8 cellular contexts compared by ENCODE assay signal in the genomic region with DNA sequence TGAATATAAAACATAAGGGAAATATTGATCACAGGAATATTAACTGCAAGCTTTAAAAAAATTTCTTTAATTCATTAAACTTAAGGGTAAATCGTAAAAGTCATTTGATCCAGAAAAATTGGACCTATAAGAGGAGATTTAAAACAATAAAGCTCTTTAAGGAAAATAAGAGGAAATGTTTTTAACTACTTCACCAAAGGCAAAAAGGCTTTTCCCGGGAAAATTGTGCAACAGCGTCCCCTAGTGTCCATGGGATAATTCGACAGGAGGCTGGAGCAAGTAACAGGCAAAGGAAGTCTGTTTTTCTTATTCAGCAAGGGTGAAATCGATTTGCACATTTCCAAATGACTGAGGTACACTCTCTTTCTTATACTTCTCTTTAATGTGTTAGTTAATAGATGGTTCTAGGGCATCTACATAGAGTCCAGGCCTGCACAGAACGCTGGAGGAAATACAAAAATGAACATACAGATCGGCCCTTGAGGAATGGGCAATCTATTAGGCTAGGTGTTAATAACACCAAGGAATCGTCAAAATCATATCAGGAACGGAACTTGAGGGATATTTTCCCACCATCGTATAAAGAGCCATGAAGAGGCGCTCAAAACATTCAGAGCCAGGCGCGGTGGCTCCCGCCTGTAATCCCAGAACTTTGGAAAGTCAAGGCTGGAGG.
A peak's percentile ranks its signal among the peaks of the same experiment; 100 is the strongest.
DNase-seq lines count a peak whose midpoint lies in the region; ATAC-seq and TF ChIP-seq lines count a peak whose summit lies in the region.

No MANE protein-coding gene starts in this region.

- TF ChIP-seq CTCF in RWPE2 (IDR thresholded peaks at IDR 0.05; ENCODE audit: poor library complexity, severe bottlenecking) (peak; percentile 96), esophagus muscularis mucosa (IDR thresholded peaks at IDR 0.05) (peak; percentile 59 to 78 (median 69)), osteoblast (IDR thresholded peaks at IDR 0.05; ENCODE audit: extremely low read depth, low read depth, low read length) (peak; percentile 72)

- no peak overlapping the region for H3K27ac Mint-ChIP-seq in CD4-positive, alpha-beta memory T cell

- H3K9me3 Mint-ChIP-seq in CD4-positive, alpha-beta memory T cell, result peaks cover 0 to 3% (median 0%) of the 10 kb centered on the region in 8 donors

- intact Hi-C loops in esophagus muscularis mucosa (cut with DNase I), result no loop called here
- intact Hi-C loops in CD4-positive, alpha-beta memory T cell (cut with micrococcal nuclease), result no loop called here

- H3K4me2 ChIP-seq in osteoblast (ENCODE audit: insufficient read depth, low read length), result no peak overlapping the region

- POLR2A ChIA-PET in CD4-positive, alpha-beta memory T cell (lab: Charles Lee; ENCODE audit: partially characterized antibody), result no interaction called here

- H3K4me1 Mint-ChIP-seq in CD4-positive, alpha-beta memory T cell, result no peaks in the 10 kb centered on the region

- H3K4me3 Mint-ChIP-seq in CD4-positive, alpha-beta memory T cell, result peak overlapping the region in 1 of 8 donors; percentile 69

- H3K36me3 Mint-ChIP-seq in CD4-positive, alpha-beta memory T cell, result no peaks in the 10 kb centered on the region

- H3K27me3 Mint-ChIP-seq in CD4-positive, alpha-beta memory T cell, result peaks cover 5 to 6% of the 10 kb centered on the region in 2 donors

- no peak for TF ChIP-seq EP300 in esophagus muscularis mucosa (IDR thresholded peaks at IDR 0.05)

- H2AFZ ChIP-seq in osteoblast (ENCODE audit: low read length), result no peak overlapping the region

- H3K9me3 ChIP-seq in RWPE2 (ENCODE audit: severe bottlenecking) (no peaks in the 10 kb centered on the region), esophagus muscularis mucosa (no peaks in the 10 kb centered on the region), osteoblast (ENCODE audit: low read depth, low read length) (no peaks in the 10 kb centered on the region)
- H3K9me3 ChIP-seq in CD4-positive, alpha-beta memory T cell (ENCODE audit: control insufficient read depth in 1 of 2, low read length in 2 of 2), result no peaks in the 10 kb centered on the region

- H3K27ac ChIP-seq in RWPE2 (ENCODE audit: poor library complexity, severe bottlenecking) (no peak overlapping the region), esophagus muscularis mucosa (replicated peaks in 1 of 4) (no peak overlapping the region), osteoblast (ENCODE audit: low read depth, low read length) (no peak overlapping the region)
- H3K27ac ChIP-seq in CD4-positive, alpha-beta memory T cell (ENCODE audit: low read depth, low read length), result no peak overlapping the region

- no peaks in the 10 kb centered on the region for H3K79me2 ChIP-seq in osteoblast (ENCODE audit: insufficient read depth, low read length)

- no peak for TF ChIP-seq POLR2A in esophagus muscularis mucosa (IDR thresholded peaks at IDR 0.05; ENCODE audit: low read depth)

- 45% methylated on average over 14 of the region's 14 CpGs for WGBS in esophagus muscularis mucosa

- ATAC-seq in RWPE2 (ENCODE audit: low read depth) (0 out of 3 replicates have a peak, but pooled peaks have one; percentile 29), GM19035 (IDR thresholded peaks at IDR 0.05; ENCODE audit: unreplicated experiment) (no peak)

- no peaks in the 10 kb centered on the region for H3K27me3 ChIP-seq in RWPE2 (ENCODE audit: insufficient read depth, poor library complexity, severe bottlenecking)
- H3K27me3 ChIP-seq in esophagus muscularis mucosa, result peaks cover 0 to 13% (median 0%) of the 10 kb centered on the region in 4 donors
- H3K27me3 ChIP-seq in osteoblast (ENCODE audit: insufficient read depth, low read length), result no peaks in the 10 kb centered on the region
- H3K27me3 ChIP-seq in CD4-positive, alpha-beta memory T cell (ENCODE audit: insufficient read depth, low read length), result no peaks in the 10 kb centered on the region

- no peaks in the 10 kb centered on the region for H4K20me1 ChIP-seq in osteoblast (ENCODE audit: insufficient read depth, low read length)

- H3K4me3 ChIP-seq in RWPE2 (ENCODE audit: severe bottlenecking), result no peak overlapping the region
- H3K4me3 ChIP-seq in esophagus muscularis mucosa, result no peak overlapping the region
- H3K4me3 ChIP-seq in osteoblast (ENCODE audit: insufficient read depth, low read length), result no peak overlapping the region
- no peak overlapping the region for H3K4me3 ChIP-seq in CD4-positive, alpha-beta memory T cell (ENCODE audit: low read length in 2 of 2)

- no peaks in the 10 kb centered on the region for H3K36me3 ChIP-seq in RWPE2 (ENCODE audit: low read depth)
- H3K36me3 ChIP-seq in esophagus muscularis mucosa, result no peaks in the 10 kb centered on the region
- H3K36me3 ChIP-seq in osteoblast (ENCODE audit: insufficient read depth, low read length), result no peaks in the 10 kb centered on the region
- no peaks in the 10 kb centered on the region for H3K36me3 ChIP-seq in CD4-positive, alpha-beta memory T cell (ENCODE audit: insufficient read depth, low read length)

- peak; percentile 35 for DNase-seq in DMS114 treated with DMSO at 0.1 percent for 48 hours (lab: John Stamatoyannopoulos, UW; ENCODE audit: unreplicated experiment)
- peak; percentile 60 for DNase-seq in HK-2 (ENCODE audit: unreplicated experiment)
- no peak for DNase-seq in RWPE2 (ENCODE audit: low spot score)
- DNase-seq in esophagus muscularis mucosa (ENCODE audit: extremely low spot score), result no peak
- DNase-seq in osteoblast (ENCODE audit: insufficient read length, low spot score, missing footprints), result peak; percentile 59
- no peak for DNase-seq in NCI-H446 treated with DMSO at 0.1 percent for 48 hours (lab: John Stamatoyannopoulos, UW)
- DNase-seq in CD4-positive, alpha-beta memory T cell, result no peak

- H3K4me1 ChIP-seq in RWPE2 (ENCODE audit: insufficient read depth, poor library complexity, severe bottlenecking) (no peaks in the 10 kb centered on the region), esophagus muscularis mucosa (no peaks in the 10 kb centered on the region), osteoblast (ENCODE audit: insufficient read depth, low read length) (no peaks in the 10 kb centered on the region)
- no peaks in the 10 kb centered on the region for H3K4me1 ChIP-seq in CD4-positive, alpha-beta memory T cell (ENCODE audit: insufficient read depth, low read length)

- CTCF ChIA-PET in CD4-positive, alpha-beta memory T cell (lab: Charles Lee; ENCODE audit: partially characterized antibody), result no interaction called here

Comparison
In these comparisons a context has a peak if more than half of its experiments do, and no peak if none do; other contexts are left out.
1. DNase-seq: peak in DMS114 treated with DMSO at 0.1 percent for 48 hours (single experiment), HK-2 (single experiment) and osteoblast (single experiment); none in RWPE2 (single experiment), esophagus muscularis mucosa (single experiment), NCI-H446 treated with DMSO at 0.1 percent for 48 hours (single experiment) and CD4-positive, alpha-beta memory T cell (0 of 5).
2. Peak in every context shown above with its lines, with median percentiles within 50 percentile points of each other: CTCF ChIP-seq.